Comparison of ENCODE assay signal across 27 cellular contexts in the genomic region with DNA sequence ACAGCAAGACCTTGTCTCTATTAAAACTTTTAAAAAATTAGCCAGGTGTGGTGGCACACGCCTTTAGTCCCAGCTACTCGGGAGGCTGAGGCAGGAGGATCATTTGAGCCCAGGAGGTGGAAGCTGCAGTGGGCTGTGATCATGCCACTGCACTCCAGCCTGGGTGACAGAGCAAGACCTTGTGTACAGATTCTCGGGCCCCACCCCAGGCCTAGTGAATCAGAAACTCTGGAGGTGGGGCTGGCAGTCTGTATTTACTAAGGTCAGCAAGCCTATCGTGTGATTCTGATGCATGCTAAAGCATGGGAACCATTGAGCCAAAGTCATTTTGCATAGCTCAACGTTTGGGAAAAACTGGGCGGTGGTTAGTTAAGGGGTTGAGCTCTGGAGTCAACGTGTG. TPM values are rescaled to one million over a fixed set of nuclear protein-coding genes. Genes with fewer than 3 reads are reported as not detected.
DNase-seq lines count a peak whose midpoint lies in the region; ATAC-seq, FAIRE-seq and TF ChIP-seq lines count a peak whose summit lies in the region.
"Had no signal": no experiment of that assay in that cellular context is flagged by ENCODE, and none has a peak within 500 bp of the region (broad histone marks: within the 10 kb centered on the region; RNA-seq: fewer than 3 reads in every experiment).

No MANE protein-coding gene starts in this region.

- no peaks in the 10 kb centered on the region for H3K9me3 Mint-ChIP-seq in endodermal cell
- H3K9me3 Mint-ChIP-seq: CD8-positive, alpha-beta T cell; IgD-negative memory B cell had no signal

- H3K4me1 ChIP-seq in PC-3 (ENCODE audit: insufficient read depth, low read length) (peaks cover 26% of the 10 kb centered on the region), endodermal cell (ENCODE audit: control insufficient read depth, insufficient read depth, low read length) (no peaks in the 10 kb centered on the region), osteoblast (ENCODE audit: insufficient read depth, low read length) (peaks cover 5% of the 10 kb centered on the region)
- H3K4me1 ChIP-seq: BLaER1 treated with 17β-estradiol and CSF1 and Interleukin-3, amounts not matched to agents 10 nM and 100 nM had no signal

- H3K27ac ChIP-seq in PC-3 (ENCODE audit: low read length) (peak overlapping the region; percentile 35), endodermal cell (ENCODE audit: low read depth, low read length) (no peak overlapping the region), osteoblast (ENCODE audit: low read depth, low read length) (peak overlapping the region; percentile 12), caudate nucleus (ENCODE audit: low read depth, low read length) (no peak overlapping the region)
- H3K27ac ChIP-seq: BLaER1 treated with 17β-estradiol and CSF1 and Interleukin-3, amounts not matched to agents 10 nM and 100 nM; HL-60; SJSA1 had no signal

- H3K27me3 Mint-ChIP-seq in endodermal cell (ENCODE audit: insufficient read depth), result no peaks in the 10 kb centered on the region
- H3K27me3 Mint-ChIP-seq: IgD-negative memory B cell had no signal

- intact Hi-C loops in PC-3 (cut with micrococcal nuclease), result loop anchor here (2.0 kb wide), 1 partner anchor 43 kb away; no protein-coding TSS in a partner anchor

- ATAC-seq in PC-3, result peak; percentile 61
- ATAC-seq in GM18502 (IDR thresholded peaks at IDR 0.05; ENCODE audit: poor library complexity, unreplicated experiment), result no peak
- ATAC-seq: CD8-positive, alpha-beta T cell had no signal

- H4K20me1 ChIP-seq in PC-3 (ENCODE audit: low read length) (no peaks in the 10 kb centered on the region), osteoblast (ENCODE audit: insufficient read depth, low read length) (no peaks in the 10 kb centered on the region)

- in situ Hi-C loops in Caki2 (cut with HindIII; ENCODE audit: low pct_unique_long_range_greater_than_20kb, low sequenced_read_pairs), result no loop called here

- no peaks in the 10 kb centered on the region for H3F3A ChIP-seq in PC-3 (ENCODE audit: low read length, unreplicated experiment)

- no peaks in the 10 kb centered on the region for H3K9me2 ChIP-seq in PC-3 (replicated peaks; ENCODE audit: low read length)

- TF ChIP-seq POLR2A in H54 (IDR thresholded peaks at IDR 0.05; ENCODE audit: low read depth, low read length), result no peak

- no TSS peak for BruUV-seq in PC-3 (replicated peaks; lab: Mats Ljungman, UMichigan)

- H3K36me3 Mint-ChIP-seq in endodermal cell (ENCODE audit: low read depth), result peaks cover 71% of the 10 kb centered on the region
- H3K36me3 Mint-ChIP-seq: IgD-negative memory B cell had no signal

- H3K27me3 ChIP-seq in PC-3 (ENCODE audit: low read length) (no peaks in the 10 kb centered on the region), endodermal cell (ENCODE audit: control insufficient read depth, insufficient read depth, low read length, poor library complexity, severe bottlenecking) (no peaks in the 10 kb centered on the region), osteoblast (ENCODE audit: insufficient read depth, low read length) (no peaks in the 10 kb centered on the region)
- H3K27me3 ChIP-seq: SJSA1 had no signal

- no peak overlapping the region for H2AFZ ChIP-seq in PC-3 (ENCODE audit: low read length)
- no peak overlapping the region for H2AFZ ChIP-seq in osteoblast (ENCODE audit: low read length)

- DNase-seq in Caki2 (ENCODE audit: low read depth) (peak; percentile 21), PC-3 (peak; percentile 43), endodermal cell (no peak), osteoblast (ENCODE audit: insufficient read length, low spot score, missing footprints) (no peak), H54 (ENCODE audit: insufficient read length, low spot score) (no peak), caudate nucleus (lab: John Stamatoyannopoulos, UW) (no peak)
- DNase-seq in activated CD8-positive, alpha-beta memory T cell treated with anti-CD3 and anti-CD28 coated beads for 24 hours, result no peak
- DNase-seq: CD8-positive, alpha-beta T cell; DMS53; EL; Karpas-422; NCI-H1048; NCI-H1436; NCI-H2029; NCI-H345; NCI-H526 had no signal

- peaks cover 8% of the 10 kb centered on the region for H3K4me1 Mint-ChIP-seq in endodermal cell
- H3K4me1 Mint-ChIP-seq: IgD-negative memory B cell had no signal

- no peak overlapping the region for H3K4me2 ChIP-seq in PC-3 (ENCODE audit: low read length)
- no peak overlapping the region for H3K4me2 ChIP-seq in osteoblast (ENCODE audit: insufficient read depth, low read length)
- H3K4me2 ChIP-seq: BLaER1 treated with 17β-estradiol and CSF1 and Interleukin-3, amounts not matched to agents 10 nM and 100 nM had no signal

- peak overlapping the region; percentile 52 for H3K27ac Mint-ChIP-seq in endodermal cell
- H3K27ac Mint-ChIP-seq: CD8-positive, alpha-beta T cell; IgD-negative memory B cell had no signal

- CTCF ChIA-PET in PC-3 (lab: Charles Lee), result no interaction called here

- FAIRE-seq in H54 (lab: Jason Lieb, UNC), result no peak
- FAIRE-seq: A204.1, GM12891, GM18507, H1, HTR-8/SVneo had no signal

- H3K9me3 ChIP-seq in PC-3 (ENCODE audit: low read length) (no peaks in the 10 kb centered on the region), endodermal cell (ENCODE audit: control insufficient read depth, low read length) (no peaks in the 10 kb centered on the region), osteoblast (ENCODE audit: low read depth, low read length) (no peaks in the 10 kb centered on the region)
- H3K9me3 ChIP-seq: BLaER1 treated with 17β-estradiol and CSF1 and Interleukin-3, amounts not matched to agents 10 nM and 100 nM; SJSA1 had no signal

- POLR2A ChIA-PET in PC-3 (lab: Charles Lee; ENCODE audit: unreplicated experiment), result no interaction called here

- H3K9ac ChIP-seq in PC-3 (ENCODE audit: low read length) (peak overlapping the region; percentile 27; the same call in 1 of the 2 replicates), endodermal cell (ENCODE audit: extremely low read depth, low read length, poor library complexity, severe bottlenecking) (no peak overlapping the region)
- H3K9ac ChIP-seq: BLaER1 treated with 17β-estradiol and CSF1 and Interleukin-3, amounts not matched to agents 10 nM and 100 nM had no signal

- H3K36me3 ChIP-seq in PC-3 (ENCODE audit: low read depth, low read length) (no peaks in the 10 kb centered on the region; the same call in 1 of the 2 replicates), endodermal cell (ENCODE audit: control insufficient read depth, insufficient read depth, low read length) (peaks cover 5% of the 10 kb centered on the region), osteoblast (ENCODE audit: insufficient read depth, low read length) (no peaks in the 10 kb centered on the region)
- H3K36me3 ChIP-seq: BLaER1 treated with 17β-estradiol and CSF1 and Interleukin-3, amounts not matched to agents 10 nM and 100 nM; SJSA1 had no signal

- H3K4me3 ChIP-seq in PC-3 (ENCODE audit: low read length) (no peak overlapping the region), endodermal cell (ENCODE audit: low read length) (no peak overlapping the region), osteoblast (ENCODE audit: insufficient read depth, low read length) (no peak overlapping the region)
- H3K4me3 ChIP-seq: BLaER1 treated with 17β-estradiol and CSF1 and Interleukin-3, amounts not matched to agents 10 nM and 100 nM; SJSA1 had no signal

- H3K4me3 Mint-ChIP-seq in endodermal cell, result no peak overlapping the region
- H3K4me3 Mint-ChIP-seq: CD8-positive, alpha-beta T cell; IgD-negative memory B cell had no signal

- no peak for TF ChIP-seq CTCF in PC-3 (conservative IDR thresholded peaks at IDR 0.05; ENCODE audit: low read depth, low read length)
- TF ChIP-seq CTCF in endodermal cell (conservative IDR thresholded peaks at IDR 0.05), result no peak
- TF ChIP-seq CTCF in osteoblast (IDR thresholded peaks at IDR 0.05; ENCODE audit: extremely low read depth, low read depth, low read length), result no peak

- WGBS in endodermal cell (ENCODE audit: insufficient coverage in 1 of 2, insufficient read length in 1 of 2), 2 experiments, result 92 to 100% methylated on average over 2 to 7 of the region's 7 CpGs

- H3K79me2 ChIP-seq in PC-3 (ENCODE audit: low read length) (no peaks in the 10 kb centered on the region), osteoblast (ENCODE audit: insufficient read depth, low read length) (no peaks in the 10 kb centered on the region)

RNA-seq across cellular contexts. Expression of a gene that starts 3.5 kb away (rescaled TPM):
- not detected in 2 replicates for total RNA-seq in Caki2 (2014; rRNA removed; shearing (Covaris generic); ENCODE audit: low replicate concordance)
- total RNA-seq in PC-3 (2014; rRNA removed) (not detected in 2 replicates), endodermal cell (not detected), osteoblast (not detected in 2 replicates)
- not detected for polyA plus RNA-seq in endodermal cell (2013, experiment 1 of 2)
- polyA plus RNA-seq in endodermal cell (2013, experiment 2 of 2), result not detected
- total RNA-seq: CD8-positive, alpha-beta T cell; H1; MCF 10A; SJSA1 had no signal
- polyA plus RNA-seq: H1, IgD-negative memory B cell had no signal

RNA-seq across cellular contexts. Expression of a gene that starts 59.0 kb away (rescaled TPM):
- total RNA-seq in Caki2 (2014; rRNA removed; shearing (Covaris generic); ENCODE audit: low replicate concordance), result 20.0 and 40.9 TPM in 2 replicates
- total RNA-seq in PC-3 (2014; rRNA removed) (16.1 and 25.0 TPM in 2 replicates), endodermal cell (10 to 100 TPM; 33.5 to 71.1 TPM), osteoblast (8.0 and 10.3 TPM in 2 replicates)
- 24.1 TPM for polyA plus RNA-seq in endodermal cell (2013, experiment 1 of 2)
- polyA plus RNA-seq in endodermal cell (2013, experiment 2 of 2), result 22.4 TPM

Comparison
In these comparisons a context has a peak if more than half of its experiments do, and no peak if none do; other contexts are left out.
1. DNase-seq: peak in Caki2 (single experiment) and PC-3 (single experiment); none in endodermal cell (single experiment), osteoblast (single experiment), H54 (single experiment), caudate nucleus (0 of 61) and activated CD8-positive, alpha-beta memory T cell treated with anti-CD3 and anti-CD28 coated beads for 24 hours (single experiment).
2. H3K27ac ChIP-seq: peak in PC-3 (single experiment) and osteoblast (single experiment); none in endodermal cell (single experiment) and caudate nucleus (single experiment).